In the genomic region with DNA sequence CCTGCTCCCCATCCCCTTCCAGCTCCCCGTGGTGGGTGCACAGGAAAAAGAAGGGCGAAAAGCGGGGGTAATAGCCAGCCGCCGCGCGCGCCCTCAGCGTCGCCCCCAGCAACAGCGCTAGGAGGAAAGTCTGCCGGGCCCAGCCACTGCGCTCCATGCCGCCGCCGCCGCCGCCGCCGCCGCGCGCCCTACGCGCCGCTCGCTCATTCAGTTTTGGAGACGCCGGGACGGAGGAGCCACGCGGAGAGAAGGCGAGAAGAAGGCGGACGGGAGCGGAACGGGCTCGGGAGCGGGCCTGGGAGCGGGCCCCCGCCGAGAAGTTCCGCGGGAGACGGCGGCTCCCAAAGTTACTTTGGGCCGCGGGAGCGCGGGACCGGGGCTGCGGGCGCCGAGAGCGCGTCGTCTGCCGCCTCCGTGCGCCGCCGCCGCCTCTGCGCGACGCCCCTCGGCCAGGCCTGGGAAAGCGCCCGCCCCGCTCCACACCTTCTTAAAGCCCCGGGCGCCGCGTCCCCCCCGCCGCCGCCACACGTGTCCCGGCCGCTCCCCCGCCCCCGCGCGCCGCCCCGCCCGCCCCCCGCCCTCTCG, we compare ENCODE assay signal across 8 cellular contexts. TPM values are rescaled to one million over a fixed set of nuclear protein-coding genes. Genes with fewer than 3 reads are reported as not detected.
A peak's percentile ranks its signal among the peaks of the same experiment; 100 is the strongest.
DNase-seq lines count a peak whose midpoint lies in the region; ATAC-seq, FAIRE-seq and TF ChIP-seq lines count a peak whose summit lies in the region.

A gene (minus strand): TSS at position 459 of the 585 bp plus-strand sequence. CDS start 302 bp downstream, at position 157.

- no peaks in the 10 kb centered on the region for H3K36me3 Mint-ChIP-seq in activated CD4-positive, alpha-beta memory T cell treated with anti-CD3 and anti-CD28 coated beads, Interleukin-2, amount 10 ng/mL, durations not matched to agents 7 days and 5 days (ENCODE audit: low read depth)

- peak within 1 kb of the TSS; percentile 34 for H3K4me3 Mint-ChIP-seq in activated CD4-positive, alpha-beta memory T cell treated with anti-CD3 and anti-CD28 coated beads, Interleukin-2, amount 10 ng/mL, durations not matched to agents 7 days and 5 days

- no peaks in the 10 kb centered on the region for H3K9me3 Mint-ChIP-seq in activated CD4-positive, alpha-beta memory T cell treated with anti-CD3 and anti-CD28 coated beads, Interleukin-2, amount 10 ng/mL, durations not matched to agents 7 days and 5 days

- CTCF ChIA-PET in activated CD4-positive, alpha-beta memory T cell treated with anti-CD3 and anti-CD28 coated beads, Interleukin-2, amount 10 ng/mL, durations not matched to agents 7 days and 5 days (lab: Charles Lee), result no interaction called here

- H3K36me3 ChIP-seq in right atrium auricular region, result no peaks in the 10 kb centered on the region

- no peak within 1 kb of the TSS for H3K27ac Mint-ChIP-seq in activated CD4-positive, alpha-beta memory T cell treated with anti-CD3 and anti-CD28 coated beads, Interleukin-2, amount 10 ng/mL, durations not matched to agents 7 days and 5 days

- H3K27me3 ChIP-seq in right atrium auricular region, result peaks cover 7 to 11% of the 10 kb centered on the region in 2 donors

- peaks cover 10% of the 10 kb centered on the region for H3K4me1 Mint-ChIP-seq in activated CD4-positive, alpha-beta memory T cell treated with anti-CD3 and anti-CD28 coated beads, Interleukin-2, amount 10 ng/mL, durations not matched to agents 7 days and 5 days

- H3K27ac ChIP-seq in right atrium auricular region, result no peak within 1 kb of the TSS

- no peak for FAIRE-seq in HTR-8/SVneo (lab: Jason Lieb, UNC)

- ATAC-seq in sciatic nerve (no peak), HG03045 (IDR thresholded peaks at IDR 0.05; ENCODE audit: unreplicated experiment) (no peak), HG03135 (IDR thresholded peaks at IDR 0.05; ENCODE audit: unreplicated experiment) (no peak), GM21723 (IDR thresholded peaks at IDR 0.05; ENCODE audit: unreplicated experiment) (no peak)

- H3K9me3 ChIP-seq in right atrium auricular region, result no peaks in the 10 kb centered on the region

- H3K4me1 ChIP-seq in right atrium auricular region, result peaks cover 0 to 23% of the 10 kb centered on the region in 2 donors

- intact Hi-C loops in sciatic nerve (cut with DNase I), result no loop called here

- peak within 1 kb of the TSS; percentile 27 to 51 for H3K4me3 ChIP-seq in right atrium auricular region

- no peak for TF ChIP-seq CTCF in right atrium auricular region (IDR thresholded peaks at IDR 0.05)

- DNase-seq in COR-L47 (lab: John Stamatoyannopoulos, UW) (peak; percentile 72), HTR-8/SVneo (ENCODE audit: insufficient read length, low spot score) (peak; percentile 12), right atrium auricular region (ENCODE audit: low spot score) (no peak), sciatic nerve (ENCODE audit: low spot score) (peak; percentile 74)
- no peak for DNase-seq in activated CD4-positive, alpha-beta memory T cell treated with anti-CD3 and anti-CD28 coated beads, Interleukin-2, amount 10 ng/mL, durations not matched to agents 7 days and 5 days

- POLR2A ChIA-PET in activated CD4-positive, alpha-beta memory T cell treated with anti-CD3 and anti-CD28 coated beads, Interleukin-2, amount 10 ng/mL, durations not matched to agents 7 days and 5 days (lab: Charles Lee), result no interaction called here

- peaks cover 55% of the 10 kb centered on the region for H3K27me3 Mint-ChIP-seq in activated CD4-positive, alpha-beta memory T cell treated with anti-CD3 and anti-CD28 coated beads, Interleukin-2, amount 10 ng/mL, durations not matched to agents 7 days and 5 days

RNA-seq across cellular contexts. Expression of the gene that starts here (rescaled TPM):
- total RNA-seq in activated CD4-positive, alpha-beta memory T cell treated with anti-CD3 and anti-CD28 coated beads, Interleukin-2, amount 10 ng/mL, durations not matched to agents 7 days and 5 days, result not detected
- 1 to 10 TPM; 6.9 to 8.0 TPM for total RNA-seq in right atrium auricular region
- 168 TPM for total RNA-seq in sciatic nerve

Comparison
In these comparisons a context has a peak if more than half of its experiments do, and no peak if none do; other contexts are left out.
1. RNA of the gene that starts here (total RNA-seq): 168 TPM in sciatic nerve (single experiment); 6.9 to 8.0 TPM in right atrium auricular region and not detected in activated CD4-positive, alpha-beta memory T cell treated with anti-CD3 and anti-CD28 coated beads, Interleukin-2, amount 10 ng/mL, durations not matched to agents 7 days and 5 days; every median in the first group is over 10 times any median in the second.
2. DNase-seq: peak in COR-L47 (single experiment), HTR-8/SVneo (single experiment) and sciatic nerve (single experiment); none in activated CD4-positive, alpha-beta memory T cell treated with anti-CD3 and anti-CD28 coated beads, Interleukin-2, amount 10 ng/mL, durations not matched to agents 7 days and 5 days (single experiment) and right atrium auricular region (single experiment).